In the genomic region with DNA sequence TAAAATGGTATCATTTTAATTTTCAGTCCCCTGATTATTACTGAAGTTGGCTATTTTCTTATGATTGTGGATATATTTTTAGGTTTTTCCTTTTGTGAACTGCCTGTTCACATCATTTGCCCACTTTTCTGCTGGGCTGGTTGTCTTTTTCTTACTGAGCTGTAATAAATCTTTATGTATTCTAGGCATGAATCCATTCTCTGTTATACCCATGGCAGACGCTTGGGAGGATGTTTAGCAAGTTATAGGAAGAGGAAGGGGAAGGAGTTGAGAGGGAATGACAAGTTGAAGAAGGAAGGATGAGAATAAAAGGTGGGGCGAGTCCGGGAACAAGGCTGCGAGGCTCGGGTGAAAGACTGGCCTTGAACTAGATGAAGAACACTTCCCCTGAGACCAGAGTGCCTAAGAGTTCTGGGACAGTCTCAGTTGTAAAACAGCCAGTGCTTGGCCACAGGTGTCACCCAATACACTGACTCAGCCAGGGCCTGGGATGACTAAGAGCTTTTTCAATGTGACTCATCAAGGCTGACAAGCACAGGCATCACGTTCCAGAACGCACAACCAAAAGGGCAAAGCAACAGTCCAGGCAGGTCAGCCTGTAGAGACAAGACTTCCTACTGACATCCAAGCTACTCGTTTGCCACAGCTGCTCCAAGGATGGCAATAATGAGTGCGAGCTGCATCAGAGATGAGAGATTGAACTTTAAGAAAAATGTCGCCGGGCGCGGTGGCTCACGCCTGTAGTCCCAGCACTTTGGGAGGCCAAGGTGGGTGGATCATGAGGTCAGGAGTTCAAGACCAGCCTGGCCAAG, we compare ENCODE assay signal across 8 cellular contexts. TPM values are rescaled to one million over a fixed set of nuclear protein-coding genes. Genes with fewer than 3 reads are reported as not detected.
DNase-seq lines count a peak whose midpoint lies in the region; ATAC-seq and TF ChIP-seq lines count a peak whose summit lies in the region.

No MANE protein-coding gene starts in this region.

- H3K36me3 Mint-ChIP-seq in activated naive CD4-positive, alpha-beta T cell treated with anti-CD3 and anti-CD28 coated beads for 36 hours (ENCODE audit: low read depth): no peaks in the 10 kb centered on the region

- H3K27ac ChIP-seq in subcutaneous abdominal adipose tissue (ENCODE audit: low read depth, low read length) (peak overlapping the region; percentile 30), spleen (peak overlapping the region in 3 of 8 donors; percentile 18 to 40 (median 33))

- H3K27ac Mint-ChIP-seq in activated naive CD4-positive, alpha-beta T cell treated with anti-CD3 and anti-CD28 coated beads for 36 hours: no peak overlapping the region

- TF ChIP-seq CTCF in spleen (IDR thresholded peaks at IDR 0.05 in 8 of 11, conservative IDR thresholded peaks at IDR 0.05 in 3 of 11): no peak

- H3K27me3 Mint-ChIP-seq in activated naive CD4-positive, alpha-beta T cell treated with anti-CD3 and anti-CD28 coated beads for 36 hours (ENCODE audit: low read depth): no peaks in the 10 kb centered on the region

- peaks cover 0 to 2% (median 0%) of the 10 kb centered on the region in 5 donors for H3K36me3 ChIP-seq in subcutaneous abdominal adipose tissue (ENCODE audit: control insufficient read depth in 5 of 5, insufficient read depth in 5 of 5, low read length in 5 of 5)
- no peaks in the 10 kb centered on the region for H3K36me3 ChIP-seq in spleen

- 50 to 71% (median 62%) methylated on average over 14 of the region's 14 CpGs for WGBS in spleen, 5 donors

- no peak for TF ChIP-seq POLR2A in spleen (IDR thresholded peaks at IDR 0.05)

- CTCF ChIA-PET in activated naive CD4-positive, alpha-beta T cell treated with anti-CD3 and anti-CD28 coated beads for 36 hours (lab: Charles Lee): interaction anchor here (1.1 kb wide), 1 partner anchor 8 kb away, joined by 5 read pairs; no protein-coding TSS in a partner anchor

- intact Hi-C loops in activated naive CD4-positive, alpha-beta T cell treated with anti-CD3 and anti-CD28 coated beads for 36 hours (cut with micrococcal nuclease): loop anchor here (5.0 kb wide), 2 partner anchors 85 to 130 kb away; a partner anchor contains a TSS
- intact Hi-C loops in spleen (cut with DNase I; ENCODE audit: low total_unique reads): no loop called here

- no peak overlapping the region for H3K9ac ChIP-seq in subcutaneous abdominal adipose tissue (ENCODE audit: low read length in 5 of 5)

- H3K27me3 ChIP-seq in subcutaneous abdominal adipose tissue (ENCODE audit: control insufficient read depth in 5 of 5, insufficient read depth in 4 of 5, low read length in 5 of 5) (no peaks in the 10 kb centered on the region), spleen (replicated peaks in 1 of 7) (peaks cover 0 to 4% (median 0%) of the 10 kb centered on the region in 7 donors)

- H3K9me3 ChIP-seq in subcutaneous abdominal adipose tissue (ENCODE audit: control insufficient read depth in 5 of 5, low read length in 5 of 5) (no peaks in the 10 kb centered on the region), spleen (no peaks in the 10 kb centered on the region)

- no peak overlapping the region for H3K4me3 Mint-ChIP-seq in activated naive CD4-positive, alpha-beta T cell treated with anti-CD3 and anti-CD28 coated beads for 36 hours

- H3K4me1 Mint-ChIP-seq in activated naive CD4-positive, alpha-beta T cell treated with anti-CD3 and anti-CD28 coated beads for 36 hours (ENCODE audit: low read depth): peaks cover 8% of the 10 kb centered on the region

- H3K9me3 Mint-ChIP-seq in activated naive CD4-positive, alpha-beta T cell treated with anti-CD3 and anti-CD28 coated beads for 36 hours: no peaks in the 10 kb centered on the region

- peak; percentile 69 for ATAC-seq in HG02678 (IDR thresholded peaks at IDR 0.05; ENCODE audit: unreplicated experiment)

- H3K4me1 ChIP-seq in subcutaneous abdominal adipose tissue (ENCODE audit: control insufficient read depth in 5 of 5, insufficient read depth in 5 of 5, low read length in 5 of 5) (peaks cover 0 to 35% (median 14%) of the 10 kb centered on the region in 5 donors), spleen (no peaks in the 10 kb centered on the region)

- H3K4me3 ChIP-seq in subcutaneous abdominal adipose tissue (ENCODE audit: low read depth in 1 of 5, low read length in 5 of 5) (no peak overlapping the region), spleen (no peak overlapping the region)

- peak; percentile 33 to 45 for DNase-seq in activated CD4-positive, alpha-beta T cell treated with anti-CD3 and anti-CD28 coated beads for 24 hours (ENCODE audit: low read depth in 2 of 2)
- DNase-seq in activated CD4-positive, alpha-beta T cell treated with anti-CD3 and anti-CD28 coated beads for 1 hour: no peak
- DNase-seq in NCI-H460 (ENCODE audit: extremely low read depth, low read depth) (peak; percentile 91), kidney glomerular epithelial cell (lab: John Stamatoyannopoulos, UW) (peak; percentile 83), spleen (no peak)
- peak; percentile 80 for DNase-seq in activated naive CD4-positive, alpha-beta T cell treated with anti-CD3 and anti-CD28 coated beads for 36 hours

RNA-seq across cellular contexts. Expression of a gene that starts 35.2 kb away (rescaled TPM):
- total RNA-seq in NCI-H460 (2014; rRNA removed; shearing (Covaris generic)): 30.5 and 32.4 TPM in 2 replicates
- 155 and 161 TPM in 2 replicates for polyA plus RNA-seq in NCI-H460 (2014; cell fraction: nucleus; rRNA removed)
- 10 to 100 TPM; 13.3 to 16.1 TPM for total RNA-seq in activated naive CD4-positive, alpha-beta T cell treated with anti-CD3 and anti-CD28 coated beads for 36 hours
- 10 to 100 TPM in 2 of 7 donors, 1 to 10 TPM in 5; 3.3 to 10.3 (median 8.0) TPM for total RNA-seq in spleen
- polyA plus RNA-seq in spleen: 10 to 100 TPM in 1 of 3 donors, 1 to 10 TPM in 2; 3.9 to 12.0 (median 7.9) TPM

RNA-seq across cellular contexts. Expression of a gene that starts 48.8 kb away (rescaled TPM):
- total RNA-seq in NCI-H460 (2014; rRNA removed; shearing (Covaris generic)): 24.1 and 30.8 TPM in 2 replicates
- polyA plus RNA-seq in NCI-H460 (2014; cell fraction: nucleus; rRNA removed): 32.2 and 38.0 TPM in 2 replicates
- 10 to 100 TPM; 19.3 to 20.6 TPM for total RNA-seq in activated naive CD4-positive, alpha-beta T cell treated with anti-CD3 and anti-CD28 coated beads for 36 hours
- 10 to 100 TPM; 14.5 to 27.9 (median 18.1) TPM for total RNA-seq in spleen
- polyA plus RNA-seq in spleen: 10 to 100 TPM; 10.0 to 19.3 (median 14.2) TPM

Comparison
In these comparisons a context has a peak if more than half of its experiments do, and no peak if none do; other contexts are left out.
1. DNase-seq: peak in activated CD4-positive, alpha-beta T cell treated with anti-CD3 and anti-CD28 coated beads for 24 hours (2 of 2), NCI-H460 (single experiment), activated naive CD4-positive, alpha-beta T cell treated with anti-CD3 and anti-CD28 coated beads for 36 hours (single experiment) and kidney glomerular epithelial cell (single experiment); none in activated CD4-positive, alpha-beta T cell treated with anti-CD3 and anti-CD28 coated beads for 1 hour (single experiment) and spleen (single experiment).